20 cellular contexts compared by ENCODE assay signal in genomic region chrX:43939187-43939926, GRCh38. TPM values are rescaled to one million over a fixed set of nuclear protein-coding genes. Genes with fewer than 3 reads are reported as not detected.
DNase-seq lines count a peak whose midpoint lies in the region; ATAC-seq and TF ChIP-seq lines count a peak whose summit lies in the region.
"Had no signal": no experiment of that assay in that cellular context is flagged by ENCODE, and none has a peak within 500 bp of the region (broad histone marks: within the 10 kb centered on the region; RNA-seq: fewer than 3 reads in every experiment).

No MANE protein-coding gene starts in this region.

- no peak overlapping the region for H3K4me3 Mint-ChIP-seq in MCF 10A (ENCODE audit: unreplicated experiment)
- H3K4me3 Mint-ChIP-seq in effector memory CD8-positive, alpha-beta T cell: no peak overlapping the region
- H3K4me3 Mint-ChIP-seq: activated naive CD8-positive, alpha-beta T cell; WTC11 had no signal

- in situ Hi-C loops in mammary epithelial cell (cut with MboI; ENCODE audit: low sequenced_read_pairs in 2 of 2): no loop called here

- DNase-seq in MCF 10A (ENCODE audit: unreplicated experiment): peak; percentile 16
- DNase-seq in mammary epithelial cell: no peak
- peak; percentile 19 for DNase-seq in astrocyte of the hippocampus (ENCODE audit: low read depth, low spot score)
- no peak for DNase-seq in left ventricle myocardium superior
- DNase-seq in stromal cell of bone marrow (ENCODE audit: low read depth): peak; percentile 7
- DNase-seq in activated effector memory CD4-positive, alpha-beta T cell treated with Interleukin-2 at 50 U/mL for 16 hours: no peak
- DNase-seq in effector memory CD8-positive, alpha-beta T cell: no peak
- DNase-seq: activated CD8-positive, alpha-beta memory T cell treated with anti-CD3 and anti-CD28 coated beads, Interleukin-2, amount 50 U/mL, for 4 hours; colonic mucosa; esophagus squamous epithelium; midbrain; MM.1S; NCI-H2107; occipital lobe; thyroid gland had no signal

- no peak overlapping the region for H2AFZ ChIP-seq in mammary epithelial cell (ENCODE audit: low read depth, low read length)

- peak; percentile 14 for TF ChIP-seq CTCF in MCF 10A (IDR thresholded peaks at IDR 0.05; ENCODE audit: unreplicated experiment)
- TF ChIP-seq CTCF in mammary epithelial cell (conservative IDR thresholded peaks at IDR 0.05 in 1 of 2, IDR thresholded peaks at IDR 0.05 in 1 of 2; ENCODE audit: extremely low read depth in 1 of 2, insufficient read depth in 1 of 2, low read depth in 1 of 2, low read length in 2 of 2): peak in 1 of 2 donors; percentile 20

- H3K4me2 ChIP-seq in mammary epithelial cell (ENCODE audit: insufficient read depth, low read depth, low read length): no peak overlapping the region

- H3K27ac Mint-ChIP-seq in MCF 10A (ENCODE audit: low read depth, unreplicated experiment): no peak overlapping the region
- H3K27ac Mint-ChIP-seq in effector memory CD8-positive, alpha-beta T cell: no peak overlapping the region
- H3K27ac Mint-ChIP-seq: activated naive CD8-positive, alpha-beta T cell; WTC11 had no signal

- no peaks in the 10 kb centered on the region for H3K4me1 Mint-ChIP-seq in MCF 10A (ENCODE audit: insufficient read depth, unreplicated experiment)
- no peaks in the 10 kb centered on the region for H3K4me1 Mint-ChIP-seq in effector memory CD8-positive, alpha-beta T cell (ENCODE audit: low read depth in 2 of 2)

- intact Hi-C loops in MCF 10A (cut with micrococcal nuclease) (loop anchor here (2.0 to 5.0 kb wide), 2 partner anchors 103 to 187 kb away; no protein-coding TSS in a partner anchor), mammary epithelial cell (cut with micrococcal nuclease) (loop anchor here (1.0 to 5.0 kb wide), 2 partner anchors 103 to 382 kb away; no protein-coding TSS in a partner anchor), left ventricle myocardium superior (cut with micrococcal nuclease) (loop anchor here (2.0 kb wide), 1 partner anchor 103 kb away; no protein-coding TSS in a partner anchor)

- BruUV-seq in MCF 10A (replicated peaks; lab: Mats Ljungman, UMichigan) (no TSS peak), mammary epithelial cell (replicated peaks; lab: Mats Ljungman, UMichigan) (no TSS peak)

- no peak overlapping the region for H3K4me3 ChIP-seq in mammary epithelial cell (replicated peaks in 1 of 3; ENCODE audit: insufficient read depth in 1 of 3, low read depth in 2 of 3, low read length in 3 of 3)
- H3K4me3 ChIP-seq: colonic mucosa, esophagus squamous epithelium, SK-N-MC, thyroid gland had no signal

- WGBS in mammary epithelial cell (ENCODE audit: low coverage, missing lambda C conversion rate): 97% methylated on average over 3 of the region's 3 CpGs

- H3K36me3 Mint-ChIP-seq in MCF 10A (ENCODE audit: insufficient read depth, unreplicated experiment): peaks cover 10% of the 10 kb centered on the region
- H3K36me3 Mint-ChIP-seq in effector memory CD8-positive, alpha-beta T cell (ENCODE audit: insufficient read depth): no peaks in the 10 kb centered on the region
- H3K36me3 Mint-ChIP-seq: activated naive CD8-positive, alpha-beta T cell; WTC11 had no signal

- H3K79me2 ChIP-seq in mammary epithelial cell (ENCODE audit: insufficient read depth, low read length): no peaks in the 10 kb centered on the region

- no peak overlapping the region for H3K27ac ChIP-seq in mammary epithelial cell (ENCODE audit: insufficient read depth, low read depth, low read length)
- H3K27ac ChIP-seq: colonic mucosa, esophagus squamous epithelium, SK-N-MC, thyroid gland had no signal

- H3K9ac ChIP-seq in mammary epithelial cell (ENCODE audit: insufficient read depth, low read length): no peak overlapping the region

- no peaks in the 10 kb centered on the region for H3K4me1 ChIP-seq in mammary epithelial cell (ENCODE audit: insufficient read depth, low read length)
- H3K4me1 ChIP-seq: colonic mucosa, esophagus squamous epithelium, thyroid gland had no signal

- H3K9me3 ChIP-seq in mammary epithelial cell (replicated peaks; ENCODE audit: insufficient read depth, low read length): no peaks in the 10 kb centered on the region
- H3K9me3 ChIP-seq: colonic mucosa, esophagus squamous epithelium, thyroid gland had no signal

- CTCF ChIA-PET in MCF 10A (lab: Yijun Ruan, JAX) (interaction anchor here (0.7 to 2.6 kb wide), 4 partner anchors 98 to 380 kb away, joined by 3 to 18 read pairs (median 5); no protein-coding TSS in a partner anchor), mammary epithelial cell (lab: Charles Lee; ENCODE audit: low non-redundant PET) (no interaction called here)

- peak; percentile 41 for ATAC-seq in left ventricle myocardium superior
- ATAC-seq in HG03039 (IDR thresholded peaks at IDR 0.05; ENCODE audit: unreplicated experiment): no peak
- no peak for ATAC-seq in effector memory CD8-positive, alpha-beta T cell (replicated peaks)
- ATAC-seq: WTC11 had no signal

- H3K27me3 Mint-ChIP-seq in MCF 10A (ENCODE audit: insufficient read depth, unreplicated experiment): peaks cover 71% of the 10 kb centered on the region
- H3K27me3 Mint-ChIP-seq in effector memory CD8-positive, alpha-beta T cell: peaks cover 12% of the 10 kb centered on the region in 2 donors

- POLR2A ChIA-PET in MCF 10A (lab: Yijun Ruan, JAX): interaction anchor here (1.2 kb wide), 1 partner anchor 103 kb away, joined by 3 read pairs; no protein-coding TSS in a partner anchor

- H4K20me1 ChIP-seq in mammary epithelial cell (ENCODE audit: insufficient read depth, low read length): no peaks in the 10 kb centered on the region

- no peaks in the 10 kb centered on the region for H3K36me3 ChIP-seq in mammary epithelial cell (ENCODE audit: insufficient read depth, low read length)
- H3K36me3 ChIP-seq: colonic mucosa, esophagus squamous epithelium, thyroid gland had no signal

- H3K9me3 Mint-ChIP-seq in MCF 10A (ENCODE audit: unreplicated experiment): no peaks in the 10 kb centered on the region
- no peaks in the 10 kb centered on the region for H3K9me3 Mint-ChIP-seq in effector memory CD8-positive, alpha-beta T cell
- H3K9me3 Mint-ChIP-seq: WTC11 had no signal

- dilution Hi-C loops in mammary epithelial cell (cut with HindIII; ENCODE audit: low sequenced_read_pairs): no loop called here

- H3K27me3 ChIP-seq in mammary epithelial cell (ENCODE audit: insufficient read depth, low read length): peaks cover 3% of the 10 kb centered on the region
- H3K27me3 ChIP-seq: colonic mucosa, esophagus squamous epithelium, thyroid gland had no signal

RNA-seq across cellular contexts. Expression of gene NDP, which starts 33.8 kb away (rescaled TPM):
- total RNA-seq in MCF 10A (2022) (not detected in 2 replicates), mammary epithelial cell (under 1 TPM in 1 of 2 donors, not detected in 1; 0.17 TPM), left ventricle myocardium superior (not detected)
- polyA plus RNA-seq in mammary epithelial cell: 0.02 TPM
- polyA minus RNA-seq in mammary epithelial cell: not detected
- total RNA-seq: esophagus squamous epithelium had no signal

RNA-seq across cellular contexts. Expression of gene MAOB, which starts 57.1 kb away (rescaled TPM):
- total RNA-seq in MCF 10A (2022) (0.27 TPM in 1 of 2 replicates, not detected in the other), mammary epithelial cell (1 to 10 TPM in 1 of 2 donors, under 1 TPM in 1; 0.12 to 2.5 TPM), left ventricle myocardium superior (126 TPM)
- polyA plus RNA-seq in mammary epithelial cell: 2.4 TPM
- polyA minus RNA-seq in mammary epithelial cell: 7.9 TPM
- total RNA-seq: H4 had no signal

Comparison
In these comparisons a context has a peak if more than half of its experiments do, and no peak if none do; other contexts are left out.
1. DNase-seq: peak in MCF 10A (single experiment), astrocyte of the hippocampus (single experiment) and stromal cell of bone marrow (single experiment); none in mammary epithelial cell (single experiment), left ventricle myocardium superior (single experiment), activated effector memory CD4-positive, alpha-beta T cell treated with Interleukin-2 at 50 U/mL for 16 hours (single experiment) and effector memory CD8-positive, alpha-beta T cell (0 of 3).
2. RNA of gene MAOB, which starts 57.1 kb away (total RNA-seq): 126 TPM in left ventricle myocardium superior (single experiment); 0.12 to 2.5 TPM in mammary epithelial cell and 0.27 TPM in MCF 10A; every median in the first group is over 10 times any median in the second.